Comparison of ENCODE assay signal across 8 cellular contexts in genomic region chr16:77190478-77191258, GRCh38. TPM values are rescaled to one million over a fixed set of nuclear protein-coding genes. Genes with fewer than 3 reads are reported as not detected.
A peak's percentile ranks its signal among the peaks of the same experiment; 100 is the strongest.
DNase-seq lines count a peak whose midpoint lies in the region; ATAC-seq and TF ChIP-seq lines count a peak whose summit lies in the region.

MON1B (plus strand) TSS chr16:77191190; CDS start chr16:77191486, 296 bp downstream.

- ATAC-seq in HG02759 (IDR thresholded peaks at IDR 0.05; ENCODE audit: unreplicated experiment) (peak; percentile 94), Right ventricle myocardium inferior (peak; percentile 100)

- H3K27me3 ChIP-seq in ovary (no peaks in the 10 kb centered on the region), thyroid gland (no peaks in the 10 kb centered on the region)

- TF ChIP-seq POLR2A in ovary (IDR thresholded peaks at IDR 0.05) (peak; percentile 86), thyroid gland (IDR thresholded peaks at IDR 0.05) (peak in 1 of 2 donors; percentile 83)

- DNase-seq in GM12864 (ENCODE audit: low read depth) (peak; percentile 97), NCI-H1417 (lab: John Stamatoyannopoulos, UW) (peak; percentile 95 to 99 (median 97)), SW 1271 (lab: John Stamatoyannopoulos, UW) (peak; percentile 94 to 99), Right ventricle myocardium inferior (ENCODE audit: missing footprints) (peak; percentile 99), ovary (peak; percentile 95 to 98 (median 96)), thyroid gland (peak; percentile 99)
- DNase-seq in activated naive CD8-positive, alpha-beta T cell treated with anti-CD3 and anti-CD28 coated beads, Interleukin-2, amount 50 U/mL, for 16 hours (ENCODE audit: low read depth, low spot score) = peak; percentile 79

- TF ChIP-seq CTCF in GM12864 (IDR thresholded peaks at IDR 0.05; ENCODE audit: low read depth, low read length, missing control alignments) (no peak), ovary (IDR thresholded peaks at IDR 0.05) (peak in 1 of 3 donors; percentile 22), thyroid gland (IDR thresholded peaks at IDR 0.05) (peak in 2 of 6 experiments; percentile 3 to 39)

- peak within 1 kb of the TSS; percentile 91 to 98 for H3K27ac ChIP-seq in ovary
- peak within 1 kb of the TSS; percentile 70 to 97 (median 94) for H3K27ac ChIP-seq in thyroid gland

- H3K36me3 ChIP-seq in ovary = no peaks in the 10 kb centered on the region
- peaks cover 17 to 19% of the 10 kb centered on the region in 2 donors for H3K36me3 ChIP-seq in thyroid gland

- H3K9me3 ChIP-seq in ovary (no peaks in the 10 kb centered on the region), thyroid gland (no peaks in the 10 kb centered on the region)

- TF ChIP-seq EP300 in ovary (IDR thresholded peaks at IDR 0.05) = peak; percentile 26

- intact Hi-C loops in Right ventricle myocardium inferior (cut with DNase I) (no loop called here), ovary (cut with DNase I) (no loop called here), thyroid gland (cut with DNase I) (loop anchor here (5.0 kb wide), 1 partner anchor 1543 kb away; the partner anchor contains the start of genes KARS1 and TERF2IP)

- WGBS in ovary, 3 donors = 0 to 1% (median 1%) methylated on average over 63 of the region's 63 CpGs
- WGBS in thyroid gland, 2 donors = 0% methylated on average over 48 to 61 of the region's 63 CpGs

- H3K4me3 ChIP-seq in GM12864 (ENCODE audit: low read depth, low read length) (peak within 1 kb of the TSS; percentile 88), ovary (peak within 1 kb of the TSS; percentile 78), thyroid gland (replicated peaks in 1 of 3) (peak within 1 kb of the TSS; percentile 66 to 98 (median 72))

- H3K4me1 ChIP-seq in ovary (ENCODE audit: insufficient read depth) (peaks cover 8% of the 10 kb centered on the region), thyroid gland (peaks cover 12 to 14% of the 10 kb centered on the region in 2 donors)

RNA-seq across cellular contexts. Expression of gene MON1B, which starts in this region (rescaled TPM):
- 14.4 TPM for total RNA-seq in Right ventricle myocardium inferior
- 10 to 100 TPM; 11.8 to 42.1 (median 26.7) TPM for total RNA-seq in ovary
- polyA plus RNA-seq in ovary = 10 to 100 TPM; 15.2 to 16.5 TPM
- total RNA-seq in thyroid gland = 10 to 100 TPM; 24.1 to 51.4 (median 40.7) TPM

Comparison
In these comparisons a context has a peak if more than half of its experiments do, and no peak if none do; other contexts are left out.
1. Peak in every context shown above with its lines: DNase-seq, ATAC-seq, H3K4me3 ChIP-seq and H3K27ac ChIP-seq.